In genomic region chr4:137819964-137820383, GRCh38 we compare ENCODE assay signal across 8 cellular contexts.
A peak's percentile ranks its signal among the peaks of the same experiment; 100 is the strongest.
DNase-seq lines count a peak whose midpoint lies in the region; ATAC-seq and TF ChIP-seq lines count a peak whose summit lies in the region.

No MANE protein-coding gene starts in this region.

- ATAC-seq in GM18508 (IDR thresholded peaks at IDR 0.05; ENCODE audit: insufficient read depth, unreplicated experiment) (peak; percentile 87), HG02943 (IDR thresholded peaks at IDR 0.05; ENCODE audit: low read depth, unreplicated experiment) (peak; percentile 66)

- H3K79me2 ChIP-seq in mammary epithelial cell (ENCODE audit: insufficient read depth, low read length) = no peaks in the 10 kb centered on the region

- CTCF ChIA-PET in mammary epithelial cell (lab: Charles Lee; ENCODE audit: low non-redundant PET) = interaction anchor here (0.5 to 0.7 kb wide), 5 partner anchors 163 to 758 kb away, joined by 3 to 4 read pairs (median 4); no protein-coding TSS in a partner anchor

- H3K4me3 ChIP-seq in mammary epithelial cell (replicated peaks in 1 of 3; ENCODE audit: insufficient read depth in 1 of 3, low read depth in 2 of 3, low read length in 3 of 3) = no peak overlapping the region

- in situ Hi-C loops in mammary epithelial cell (cut with MboI; ENCODE audit: low sequenced_read_pairs in 2 of 2) = loop anchor here in 1 of 2 donors (25.0 kb wide), 1 partner anchor 267 kb away; no protein-coding TSS in a partner anchor

- H3K4me1 ChIP-seq in mammary epithelial cell (ENCODE audit: insufficient read depth, low read length) = peaks cover 3% of the 10 kb centered on the region

- BruUV-seq in mammary epithelial cell (replicated peaks; lab: Mats Ljungman, UMichigan) = no TSS peak

- DNase-seq in AG20443 (ENCODE audit: low spot score) (peak; percentile 29), NCI-H226 (peak; percentile 16), mammary epithelial cell (peak; percentile 57), T1000 (lab: John Stamatoyannopoulos, UW) (no peak)
- DNase-seq in activated effector memory CD4-positive, alpha-beta T cell treated with anti-CD3 and anti-CD28 coated beads, Interleukin-2, amount 50 U/mL, for 16 hours = no peak

- H3K27me3 Mint-ChIP-seq in nephron (ENCODE audit: low read depth) = no peaks in the 10 kb centered on the region

- no peaks in the 10 kb centered on the region for H4K20me1 ChIP-seq in mammary epithelial cell (ENCODE audit: insufficient read depth, low read length)

- H3K27me3 ChIP-seq in mammary epithelial cell (ENCODE audit: insufficient read depth, low read length) = no peaks in the 10 kb centered on the region

- H2AFZ ChIP-seq in mammary epithelial cell (ENCODE audit: low read depth, low read length) = peak overlapping the region; percentile 30

- H3K27ac Mint-ChIP-seq in nephron = no peak overlapping the region

- no peak overlapping the region for H3K4me2 ChIP-seq in mammary epithelial cell (ENCODE audit: insufficient read depth, low read depth, low read length)

- TF ChIP-seq CTCF in mammary epithelial cell (conservative IDR thresholded peaks at IDR 0.05 in 1 of 2, IDR thresholded peaks at IDR 0.05 in 1 of 2; ENCODE audit: extremely low read depth in 1 of 2, insufficient read depth in 1 of 2, low read depth in 1 of 2, low read length in 2 of 2) (peak; percentile 78 to 83), nephron (IDR thresholded peaks at IDR 0.05; ENCODE audit: unreplicated experiment in 3 of 3) (peak; percentile 45 to 57 (median 49))

- no peaks in the 10 kb centered on the region for H3K9me3 ChIP-seq in mammary epithelial cell (replicated peaks; ENCODE audit: insufficient read depth, low read length)

- dilution Hi-C loops in mammary epithelial cell (cut with HindIII; ENCODE audit: low sequenced_read_pairs) = no loop called here

- H3K4me1 Mint-ChIP-seq in nephron = no peaks in the 10 kb centered on the region

- peaks cover 4% of the 10 kb centered on the region for H3K9me3 Mint-ChIP-seq in nephron

- no peaks in the 10 kb centered on the region for H3K36me3 ChIP-seq in mammary epithelial cell (ENCODE audit: insufficient read depth, low read length)

- 90% methylated on average over 1 of the region's 1 CpG for WGBS in mammary epithelial cell (ENCODE audit: low coverage, missing lambda C conversion rate)

- H3K36me3 Mint-ChIP-seq in nephron (ENCODE audit: low read depth) = no peaks in the 10 kb centered on the region

- H3K27ac ChIP-seq in mammary epithelial cell (ENCODE audit: insufficient read depth, low read depth, low read length) = no peak overlapping the region

- intact Hi-C loops in mammary epithelial cell (cut with micrococcal nuclease) = loop anchor here (1.0 to 10.0 kb wide), 12 partner anchors 41 to 1055 kb away; no protein-coding TSS in a partner anchor

- H3K9ac ChIP-seq in mammary epithelial cell (ENCODE audit: insufficient read depth, low read length) = no peak overlapping the region

- no peak overlapping the region for H3K4me3 Mint-ChIP-seq in nephron

Comparison
In these comparisons a context has a peak if more than half of its experiments do, and no peak if none do; other contexts are left out.
1. DNase-seq: peak in AG20443 (single experiment), NCI-H226 (single experiment) and mammary epithelial cell (single experiment); none in activated effector memory CD4-positive, alpha-beta T cell treated with anti-CD3 and anti-CD28 coated beads, Interleukin-2, amount 50 U/mL, for 16 hours (single experiment) and T1000 (single experiment).